Comparison of ENCODE assay signal across 15 cellular contexts in genomic region chr19:41401483-41401882, GRCh38. TPM values are rescaled to one million over a fixed set of nuclear protein-coding genes. Genes with fewer than 3 reads are reported as not detected.
"Had no signal": no experiment of that assay in that cellular context is flagged by ENCODE, and none has a peak within 500 bp of the region (broad histone marks: within the 10 kb centered on the region; RNA-seq: fewer than 3 reads in every experiment).

No MANE protein-coding gene starts in this region.

- H3K27ac ChIP-seq: adrenal gland, coronary artery, WERI-Rb-1 had no signal

- H3K27me3 Mint-ChIP-seq: activated CD4-positive, alpha-beta memory T cell treated with anti-CD3 and anti-CD28 coated beads, Interleukin-2, amount 10 ng/mL, durations not matched to agents 7 days and 5 days; activated CD4-positive, alpha-beta T cell treated with anti-CD3 and anti-CD28 coated beads for 36 hours had no signal

- H3K27me3 ChIP-seq: adrenal gland had no signal

- H3K36me3 ChIP-seq: adrenal gland had no signal

- H3K4me3 Mint-ChIP-seq: activated CD4-positive, alpha-beta memory T cell treated with anti-CD3 and anti-CD28 coated beads, Interleukin-2, amount 10 ng/mL, durations not matched to agents 7 days and 5 days; activated CD4-positive, alpha-beta T cell treated with anti-CD3 and anti-CD28 coated beads for 36 hours had no signal

- FAIRE-seq: keratinocyte had no signal

- H3K9me3 ChIP-seq: adrenal gland had no signal

- H3K4me3 ChIP-seq: adrenal gland, coronary artery had no signal

- H3K9me3 Mint-ChIP-seq: activated CD4-positive, alpha-beta memory T cell treated with anti-CD3 and anti-CD28 coated beads, Interleukin-2, amount 10 ng/mL, durations not matched to agents 7 days and 5 days had no signal

- H3K27ac Mint-ChIP-seq: activated CD4-positive, alpha-beta memory T cell treated with anti-CD3 and anti-CD28 coated beads, Interleukin-2, amount 10 ng/mL, durations not matched to agents 7 days and 5 days; activated CD4-positive, alpha-beta T cell treated with anti-CD3 and anti-CD28 coated beads for 36 hours had no signal

- ATAC-seq: activated CD4-positive, alpha-beta T cell treated with anti-CD3 and anti-CD28 coated beads for 36 hours had no signal

- DNase-seq: activated CD4-positive, alpha-beta memory T cell treated with anti-CD3 and anti-CD28 coated beads, Interleukin-2, amount 10 ng/mL, durations not matched to agents 7 days and 5 days; activated CD4-positive, alpha-beta T cell treated with anti-CD3 and anti-CD28 coated beads for 36 hours; activated naive CD4-positive, alpha-beta T cell treated with anti-CD3 and anti-CD28 coated beads, Interleukin-2, amount 50 U/mL, for 16 hours; adrenal gland; caudate nucleus; effector memory CD4-positive, alpha-beta T cell; erythroblast; head of caudate nucleus; SIG-M5; stimulated activated CD4-positive, alpha-beta T cell treated with anti-CD3 and anti-CD28 coated beads, Interleukin-15, amount 100 ng/mL, for 24 hours; stimulated activated CD4-positive, alpha-beta T cell treated with anti-CD3 and anti-CD28 coated beads, Interleukin-4, amount 100 ng/mL, for 4 hours; WERI-Rb-1 had no signal

RNA-seq across cellular contexts. Expression of gene B3GNT8, which starts 25.7 kb away (rescaled TPM):
- polyA plus RNA-seq: neural cell had no signal
